Comparison of ENCODE assay signal across 1 cellular context in the genomic region with DNA sequence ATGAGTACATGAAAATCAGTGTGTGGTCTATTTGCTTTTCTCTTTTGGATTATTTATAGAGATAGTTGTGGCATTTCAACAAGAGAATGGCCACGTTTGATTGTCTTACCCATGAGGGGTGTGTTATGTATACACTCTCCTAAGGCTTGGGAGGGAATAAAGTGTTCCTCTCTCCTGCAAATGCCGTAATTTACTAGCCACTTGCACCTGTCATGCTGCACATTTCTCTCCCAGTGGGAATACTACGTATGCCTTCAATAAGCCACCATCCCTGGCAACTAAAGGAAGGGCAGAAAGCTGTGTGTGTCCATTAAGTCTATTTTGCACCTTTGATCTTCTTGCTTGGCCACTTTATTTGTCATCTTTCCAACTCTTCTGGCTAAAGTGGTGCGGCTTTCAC.
TF ChIP-seq lines count a peak whose summit lies in the region.

No MANE protein-coding gene starts in this region.

TF ChIP-seq in IMR-90, 13 proteins besides CTCF, POLR2A, EP300 and RAD21 (continued from another document):
- TF ChIP-seq, protein P1, sequence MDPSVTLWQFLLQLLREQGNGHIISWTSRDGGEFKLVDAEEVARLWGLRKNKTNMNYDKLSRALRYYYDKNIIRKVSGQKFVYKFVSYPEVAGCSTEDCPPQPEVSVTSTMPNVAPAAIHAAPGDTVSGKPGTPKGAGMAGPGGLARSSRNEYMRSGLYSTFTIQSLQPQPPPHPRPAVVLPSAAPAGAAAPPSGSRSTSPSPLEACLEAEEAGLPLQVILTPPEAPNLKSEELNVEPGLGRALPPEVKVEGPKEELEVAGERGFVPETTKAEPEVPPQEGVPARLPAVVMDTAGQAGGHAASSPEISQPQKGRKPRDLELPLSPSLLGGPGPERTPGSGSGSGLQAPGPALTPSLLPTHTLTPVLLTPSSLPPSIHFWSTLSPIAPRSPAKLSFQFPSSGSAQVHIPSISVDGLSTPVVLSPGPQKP (IDR thresholded peaks at IDR 0.05; ENCODE audit: borderline replicate concordance, low read depth, low read length), result no peak
- TF ChIP-seq RCOR1 (IDR thresholded peaks at IDR 0.05; ENCODE audit: insufficient replicate concordance, low read length) (no peak), CHD1 (IDR thresholded peaks at IDR 0.05; ENCODE audit: low read depth, low read length) (no peak)
